In the genomic region with DNA sequence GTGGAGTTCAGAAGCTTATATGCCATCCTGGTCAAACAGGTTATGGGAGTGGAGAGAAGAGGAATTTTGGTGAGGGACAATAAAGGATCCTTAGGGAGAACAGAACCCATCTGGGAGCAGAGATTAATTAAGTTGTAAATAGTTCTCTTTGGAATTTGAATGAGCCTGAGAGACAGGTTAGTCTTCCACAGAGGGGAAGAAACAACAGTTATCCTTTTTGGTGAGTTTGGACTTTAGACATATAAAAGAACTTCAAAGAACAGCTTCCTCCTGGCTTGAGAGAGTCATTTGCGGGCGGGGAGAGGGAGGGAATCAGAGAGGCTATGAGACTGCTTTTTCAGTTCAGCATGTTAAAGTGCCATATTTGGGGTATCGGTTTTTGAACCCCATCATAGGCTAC, we compare ENCODE assay signal across 23 cellular contexts.
"Had no signal": no experiment of that assay in that cellular context is flagged by ENCODE, and none has a peak within 500 bp of the region (broad histone marks: within the 10 kb centered on the region; RNA-seq: fewer than 3 reads in every experiment).

No MANE protein-coding gene starts in this region.

- H3K4me3 Mint-ChIP-seq: natural killer cell; neural progenitor cell; stimulated activated memory B cell treated with anti-CD40 and anti-IgM and Interleukin-4, amounts not matched to agents 10 μg/mL and 1 μg/mL and 100 μg/mL, for 72 hours; stimulated activated naive CD8-positive, alpha-beta T cell treated with anti-CD3 and anti-CD28 coated beads, Interleukin-15, Interleukin-2, amounts not matched to agents 100 ng/mL and 50 ng/mL, for 24 hours had no signal

- H3K36me3 ChIP-seq: esophagus squamous epithelium, gastroesophageal sphincter, neural progenitor cell, ovary, right lobe of liver, spleen, tibial nerve, upper lobe of right lung, vagina had no signal

- H3K27me3 ChIP-seq: esophagus squamous epithelium, gastroesophageal sphincter, neural progenitor cell, ovary, right lobe of liver, spleen, testis, tibial nerve, upper lobe of right lung, vagina had no signal

- H3K4me1 ChIP-seq: esophagus squamous epithelium, gastroesophageal sphincter, right lobe of liver, spleen, testis, tibial nerve, upper lobe of right lung, vagina had no signal

- H3K9me3 Mint-ChIP-seq: neural progenitor cell; stimulated activated memory B cell treated with anti-CD40 and anti-IgM and Interleukin-4, amounts not matched to agents 10 μg/mL and 1 μg/mL and 100 μg/mL, for 72 hours had no signal

- H3K4me1 Mint-ChIP-seq: natural killer cell; neural progenitor cell; stimulated activated memory B cell treated with anti-CD40 and anti-IgM and Interleukin-4, amounts not matched to agents 10 μg/mL and 1 μg/mL and 100 μg/mL, for 72 hours had no signal

- H3K9me3 ChIP-seq: esophagus squamous epithelium, gastroesophageal sphincter, ovary, right lobe of liver, testis, tibial nerve, upper lobe of right lung, vagina had no signal

- DNase-seq: dermis blood vessel endothelial cell; esophagus squamous epithelium; foreskin fibroblast; glutamatergic neuron; kidney glomerular epithelial cell; mammary epithelial cell; natural killer cell; nucleus accumbens; ovary; right lobe of liver; spleen; stimulated activated CD4-positive, alpha-beta T cell treated with anti-CD3 and anti-CD28 coated beads, Interleukin-15, amount 100 ng/mL, for 24 hours; stimulated activated CD4-positive, alpha-beta T cell treated with anti-CD3 and anti-CD28 coated beads, Interleukin-1b, Interleukin-23, amount 100 ng/mL, for 48 hours; stimulated activated CD4-positive, alpha-beta T cell treated with anti-CD3 and anti-CD28 coated beads, Interleukin-4, amount 100 ng/mL, for 24 hours; testis; upper lobe of right lung had no signal

- H3K27ac ChIP-seq: esophagus squamous epithelium, gastroesophageal sphincter, neural progenitor cell, ovary, right lobe of liver, spleen, testis, tibial nerve, upper lobe of right lung, vagina had no signal

- H3K27me3 Mint-ChIP-seq: stimulated activated memory B cell treated with anti-CD40 and anti-IgM and Interleukin-4, amounts not matched to agents 10 μg/mL and 1 μg/mL and 100 μg/mL, for 72 hours; stimulated activated naive CD8-positive, alpha-beta T cell treated with anti-CD3 and anti-CD28 coated beads, Interleukin-15, Interleukin-2, amounts not matched to agents 100 ng/mL and 50 ng/mL, for 24 hours had no signal

- H3K4me3 ChIP-seq: esophagus squamous epithelium, gastroesophageal sphincter, neural progenitor cell, ovary, right lobe of liver, spleen, testis, tibial nerve, upper lobe of right lung, vagina had no signal

- H3K27ac Mint-ChIP-seq: natural killer cell; neural progenitor cell; stimulated activated memory B cell treated with anti-CD40 and anti-IgM and Interleukin-4, amounts not matched to agents 10 μg/mL and 1 μg/mL and 100 μg/mL, for 72 hours; stimulated activated naive CD8-positive, alpha-beta T cell treated with anti-CD3 and anti-CD28 coated beads, Interleukin-15, Interleukin-2, amounts not matched to agents 100 ng/mL and 50 ng/mL, for 24 hours had no signal

- ATAC-seq: gastroesophageal sphincter; left lobe of liver; natural killer cell; right lobe of liver; stimulated activated memory B cell treated with anti-CD40 and anti-IgM and Interleukin-4, amounts not matched to agents 10 μg/mL and 1 μg/mL and 100 μg/mL, for 72 hours; upper lobe of right lung had no signal
